Comparison of ENCODE assay signal across 19 cellular contexts in the genomic region with DNA sequence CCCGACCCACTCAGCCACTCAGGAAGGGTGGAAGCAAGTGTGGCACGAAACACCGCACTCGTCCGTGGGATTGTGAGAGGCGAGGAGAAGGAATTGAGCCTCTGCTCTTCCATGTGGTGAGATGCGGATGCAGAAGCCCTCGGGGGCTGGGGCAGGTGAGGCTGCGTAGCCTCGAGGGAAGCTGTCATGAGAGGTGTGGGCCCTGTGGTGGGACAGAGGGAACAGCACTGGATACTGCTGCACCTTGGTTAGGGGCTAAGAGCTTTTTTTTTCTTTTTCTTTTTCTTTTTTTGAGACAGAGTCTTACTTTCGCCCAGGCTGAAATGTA.
"Had no signal": no experiment of that assay in that cellular context is flagged by ENCODE, and none has a peak within 500 bp of the region (broad histone marks: within the 10 kb centered on the region; RNA-seq: fewer than 3 reads in every experiment).

No MANE protein-coding gene starts in this region.

- H3K27me3 ChIP-seq: cardiac muscle cell had no signal

- DNase-seq: activated CD4-positive, alpha-beta memory T cell treated with anti-CD3 and anti-CD28 coated beads for 36 hours; activated CD4-positive, alpha-beta T cell treated with anti-CD3 and anti-CD28 coated beads for 48 hours; activated effector memory CD4-positive, alpha-beta T cell treated with anti-CD3 and anti-CD28 coated beads, Interleukin-2, amount 50 U/mL, for 16 hours; activated naive CD4-positive, alpha-beta T cell treated with anti-CD3 and anti-CD28 coated beads, Interleukin-2, amount 50 U/mL, for 16 hours; anterior cingulate cortex; effector CD8-positive, alpha-beta T cell; naive B cell; stimulated activated CD4-positive, alpha-beta T cell treated with anti-CD3 and anti-CD28 coated beads, Interleukin-12 subunit alpha, Interleukin-12 subunit beta, amount 100 ng/mL, for 4 hours; stimulated activated CD4-positive, alpha-beta T cell treated with anti-CD3 and anti-CD28 coated beads, Interleukin-4, amount 100 ng/mL, for 4 hours; stomach; T-helper 17 cell had no signal

- H3K36me3 Mint-ChIP-seq: activated CD4-positive, alpha-beta memory T cell treated with anti-CD3 and anti-CD28 coated beads for 36 hours; naive B cell had no signal

- H3K27ac ChIP-seq: body of pancreas, cardiac muscle cell, foreskin keratinocyte, stomach, suprapubic skin, tibial nerve had no signal

- H3K4me3 ChIP-seq: body of pancreas, cardiac muscle cell, lung, stomach, suprapubic skin, tibial nerve had no signal

- H3K27ac Mint-ChIP-seq: activated CD4-positive, alpha-beta memory T cell treated with anti-CD3 and anti-CD28 coated beads for 36 hours; dendritic cell treated with granulocyte-macrophage colony-stimulating factor and Interleukin-4, amounts not matched to agents 40 ng/mL and 50 ng/mL, for 4 days had no signal

- H3K27me3 Mint-ChIP-seq: naive B cell had no signal

- H3K9me3 Mint-ChIP-seq: activated CD4-positive, alpha-beta memory T cell treated with anti-CD3 and anti-CD28 coated beads for 36 hours; dendritic cell treated with granulocyte-macrophage colony-stimulating factor and Interleukin-4, amounts not matched to agents 40 ng/mL and 50 ng/mL, for 4 days; naive B cell had no signal

- H3K9me3 ChIP-seq: body of pancreas, stomach, suprapubic skin, tibial nerve had no signal

- H3K4me3 Mint-ChIP-seq: activated CD4-positive, alpha-beta memory T cell treated with anti-CD3 and anti-CD28 coated beads for 36 hours; dendritic cell treated with granulocyte-macrophage colony-stimulating factor and Interleukin-4, amounts not matched to agents 40 ng/mL and 50 ng/mL, for 4 days; T-helper 17 cell had no signal

- H3K4me1 ChIP-seq: foreskin keratinocyte, suprapubic skin had no signal

- ATAC-seq: body of pancreas, left lobe of liver, T-helper 17 cell had no signal

- H3K36me3 ChIP-seq: cardiac muscle cell, suprapubic skin, tibial nerve had no signal
